In the genomic region with DNA sequence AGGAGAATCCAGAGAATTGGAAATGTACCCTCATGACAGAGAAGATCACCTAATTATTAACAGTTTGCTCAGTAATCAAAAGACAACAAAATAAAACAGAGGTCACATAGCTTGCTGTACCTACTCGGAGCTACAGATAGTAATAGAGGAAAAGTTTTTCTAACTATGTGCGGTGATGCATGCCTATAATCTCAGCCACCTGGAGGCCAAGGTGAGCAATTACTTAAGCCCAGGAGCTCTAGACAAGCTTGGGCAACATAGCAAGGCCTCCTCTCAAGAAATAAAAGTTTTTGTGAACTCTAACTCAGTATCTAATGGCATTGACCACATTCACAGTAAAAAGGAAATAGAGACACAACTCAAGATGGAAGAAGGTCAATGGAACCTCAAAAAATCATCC, we compare ENCODE assay signal across 1 cellular context.
TF ChIP-seq lines count a peak whose summit lies in the region.

No MANE protein-coding gene starts in this region.

TF ChIP-seq in K562, 482 proteins besides CTCF, POLR2A, EP300 and RAD21 (continued from another document):
- no peak for TF ChIP-seq ZNF518B (CRISPR knock-in tag; IDR thresholded peaks at IDR 0.05)
- TF ChIP-seq TEAD2 (tag; IDR thresholded peaks at IDR 0.05): no peak
- no peak for TF ChIP-seq DDX20 (tag; IDR thresholded peaks at IDR 0.05; ENCODE audit: low read depth)
- no peak for TF ChIP-seq NFYB (IDR thresholded peaks at IDR 0.05; ENCODE audit: extremely low read depth, insufficient read length)
- no peak for TF ChIP-seq HMGN3 (IDR thresholded peaks at IDR 0.05; ENCODE audit: borderline replicate concordance, extremely low read depth, insufficient read length, low read depth, low read length)
- TF ChIP-seq U2AF1 (optimal IDR thresholded peaks at IDR 0.05; ENCODE audit: low read depth, low read length): no peak
- no peak for TF ChIP-seq SREBF1 (IDR thresholded peaks at IDR 0.05; ENCODE audit: borderline replicate concordance, low read depth, low read length)
- TF ChIP-seq SETDB1 (IDR thresholded peaks at IDR 0.05; ENCODE audit: low read length): no peak
- TF ChIP-seq MAX (CRISPR knock-in tag; IDR thresholded peaks at IDR 0.05): no peak
- TF ChIP-seq ZNF253 (CRISPR knock-in tag; conservative IDR thresholded peaks at IDR 0.05): no peak
